ENCODE assay signal across 27 cellular contexts in genomic region chr15:95119041-95119440, GRCh38.
"Had no signal": no experiment of that assay in that cellular context is flagged by ENCODE, and none has a peak within 500 bp of the region (broad histone marks: within the 10 kb centered on the region; RNA-seq: fewer than 3 reads in every experiment).

No MANE protein-coding gene starts in this region.

- H3K27ac Mint-ChIP-seq: activated CD8-positive, alpha-beta memory T cell treated with anti-CD3 and anti-CD28 coated beads, Interleukin-2, amount 10 ng/mL, durations not matched to agents 7 days and 5 days; activated naive CD4-positive, alpha-beta T cell treated with anti-CD3 and anti-CD28 coated beads, Interleukin-2, amount 50 U/mL, for 24 hours; activated T-cell treated with anti-CD3 and anti-CD28 coated beads, Interleukin-2, amount 50 U/mL, for 24 hours; activated T-helper 1 cell treated with anti-CD3 and anti-CD28 coated beads, Interleukin-12 subunit alpha, Interleukin-12 subunit beta, Interleukin-2, Interleukin-4 antibody, amounts not matched to agents 30 ng/mL and 10 ng/mL and 1 ng/mL, durations not matched to agents 14 hours and 24 hours and 36 hours; brain; T-helper 1 cell treated with Interleukin-12 subunit alpha and Interleukin-12 subunit beta and Interleukin-4 antibody, amounts not matched to agents 30 μg/mL and 1 μg/mL, for 36 hours had no signal

- H3K27me3 ChIP-seq: ascending aorta, cardiac muscle cell, SJSA1 had no signal

- H3K36me3 Mint-ChIP-seq: activated CD8-positive, alpha-beta memory T cell treated with anti-CD3 and anti-CD28 coated beads, Interleukin-2, amount 10 ng/mL, durations not matched to agents 7 days and 5 days; activated naive CD4-positive, alpha-beta T cell treated with anti-CD3 and anti-CD28 coated beads, Interleukin-2, amount 50 U/mL, for 24 hours; brain had no signal

- H3K36me3 ChIP-seq: ascending aorta, cardiac muscle cell, SJSA1 had no signal

- ATAC-seq: activated CD4-positive, CD25-positive, alpha-beta regulatory T cell treated with anti-CD3 and anti-CD28 coated beads, Interleukin-2, amount 50 U/mL, for 24 hours; activated CD8-positive, alpha-beta memory T cell treated with anti-CD3 and anti-CD28 coated beads, Interleukin-2, amount 10 ng/mL, durations not matched to agents 7 days and 5 days; K562; PC-3 had no signal

- H3K9me3 Mint-ChIP-seq: activated naive CD4-positive, alpha-beta T cell treated with anti-CD3 and anti-CD28 coated beads, Interleukin-2, amount 50 U/mL, for 24 hours; activated T-cell treated with anti-CD3 and anti-CD28 coated beads, Interleukin-2, amount 50 U/mL, for 24 hours; activated T-helper 1 cell treated with anti-CD3 and anti-CD28 coated beads, Interleukin-12 subunit alpha, Interleukin-12 subunit beta, Interleukin-2, Interleukin-4 antibody, amounts not matched to agents 30 ng/mL and 10 ng/mL and 1 ng/mL, durations not matched to agents 14 hours and 24 hours and 36 hours; T-helper 1 cell treated with Interleukin-12 subunit alpha and Interleukin-12 subunit beta and Interleukin-4 antibody, amounts not matched to agents 30 μg/mL and 1 μg/mL, for 36 hours had no signal

- H3K4me1 Mint-ChIP-seq: activated CD8-positive, alpha-beta memory T cell treated with anti-CD3 and anti-CD28 coated beads, Interleukin-2, amount 10 ng/mL, durations not matched to agents 7 days and 5 days; activated naive CD4-positive, alpha-beta T cell treated with anti-CD3 and anti-CD28 coated beads, Interleukin-2, amount 50 U/mL, for 24 hours; brain had no signal

- FAIRE-seq: RCC 7860 had no signal

- H3K4me3 ChIP-seq: ascending aorta, cardiac muscle cell, K562, SJSA1 had no signal

- H3K9me3 ChIP-seq: ascending aorta, SJSA1 had no signal

- DNase-seq: activated CD4-positive, alpha-beta T cell treated with anti-CD3 and anti-CD28 coated beads for 48 hours; activated CD4-positive, alpha-beta T cell treated with anti-CD3 and anti-CD28 coated beads, Interleukin-2, amount 50 U/mL, for 4 hours; activated CD8-positive, alpha-beta memory T cell treated with anti-CD3 and anti-CD28 coated beads, Interleukin-2, amount 10 ng/mL, durations not matched to agents 7 days and 5 days; activated effector memory CD4-positive, alpha-beta T cell treated with Interleukin-2 at 50 U/mL for 16 hours; activated naive CD4-positive, alpha-beta T cell; activated T-cell treated with anti-CD3 and anti-CD28 coated beads, Interleukin-2, amount 50 U/mL, for 24 hours; amniotic stem cell; Kasumi-1; NCI-H1105; NCI-H1436; NCI-H1694 treated with DMSO at 0.1 percent for 48 hours; NCI-H2081; NCI-H510A treated with DMSO at 0.1 percent for 48 hours; NCI-H69; NK-92 treated with Interleukin-12 subunit alpha and Interleukin-12 subunit beta, amount 100 ng/mL, for 24 hours; PC-3; SHP77 had no signal

- H3K4me3 Mint-ChIP-seq: activated CD8-positive, alpha-beta memory T cell treated with anti-CD3 and anti-CD28 coated beads, Interleukin-2, amount 10 ng/mL, durations not matched to agents 7 days and 5 days; activated naive CD4-positive, alpha-beta T cell treated with anti-CD3 and anti-CD28 coated beads, Interleukin-2, amount 50 U/mL, for 24 hours; activated T-cell treated with anti-CD3 and anti-CD28 coated beads, Interleukin-2, amount 50 U/mL, for 24 hours; activated T-helper 1 cell treated with anti-CD3 and anti-CD28 coated beads, Interleukin-12 subunit alpha, Interleukin-12 subunit beta, Interleukin-2, Interleukin-4 antibody, amounts not matched to agents 30 ng/mL and 10 ng/mL and 1 ng/mL, durations not matched to agents 14 hours and 24 hours and 36 hours; brain; T-helper 1 cell treated with Interleukin-12 subunit alpha and Interleukin-12 subunit beta and Interleukin-4 antibody, amounts not matched to agents 30 μg/mL and 1 μg/mL, for 36 hours had no signal

- H3K4me1 ChIP-seq: ascending aorta, SJSA1 had no signal

- H3K27ac ChIP-seq: ascending aorta, cardiac muscle cell, SJSA1 had no signal

- H3K27me3 Mint-ChIP-seq: activated CD8-positive, alpha-beta memory T cell treated with anti-CD3 and anti-CD28 coated beads, Interleukin-2, amount 10 ng/mL, durations not matched to agents 7 days and 5 days; activated naive CD4-positive, alpha-beta T cell treated with anti-CD3 and anti-CD28 coated beads, Interleukin-2, amount 50 U/mL, for 24 hours; activated T-cell treated with anti-CD3 and anti-CD28 coated beads, Interleukin-2, amount 50 U/mL, for 24 hours; brain had no signal
